3 cellular contexts compared by ENCODE assay signal in the genomic region with DNA sequence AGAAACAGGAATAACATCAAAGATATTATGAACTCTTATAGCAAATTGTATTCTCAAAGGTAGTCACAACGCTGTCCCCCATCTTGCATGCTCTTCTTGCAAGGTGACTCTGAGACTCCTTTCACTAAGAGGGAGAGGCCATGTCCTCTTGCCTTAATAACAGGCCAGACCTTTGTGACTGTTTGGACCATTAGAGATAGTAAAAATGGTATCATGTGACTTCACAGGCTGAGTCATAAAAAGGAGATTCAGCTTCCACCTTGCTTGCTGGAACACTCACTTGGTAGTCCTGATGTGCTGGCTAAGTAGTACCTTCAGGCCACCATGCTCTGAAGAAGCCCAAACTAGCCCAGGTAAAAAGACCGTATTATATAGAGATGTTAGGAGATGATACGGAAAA.
TF ChIP-seq lines count a peak whose summit lies in the region.

No MANE protein-coding gene starts in this region.

TF ChIP-seq in SK-N-SH, 30 proteins besides CTCF, POLR2A, EP300 and RAD21 (continued from another document):
- peak; percentile 26; the same call in 1 of the 2 replicates for TF ChIP-seq USF1 (IDR thresholded peaks at IDR 0.05; ENCODE audit: borderline replicate concordance, low read depth)
- no peak for TF ChIP-seq IRF3 (IDR thresholded peaks at IDR 0.05; ENCODE audit: low read depth, low read length)
- no peak for TF ChIP-seq MAX (IDR thresholded peaks at IDR 0.05; ENCODE audit: low read depth)

TF ChIP-seq in SK-N-SH treated with all-trans-retinoic acid at 6 μM for 48 hours, 23 proteins besides CTCF, POLR2A, EP300 and RAD21 (continued from another document):
- TF ChIP-seq CSRNP3 (CRISPR knock-in tag; IDR thresholded peaks at IDR 0.05) (no peak), OSR1 (CRISPR knock-in tag; IDR thresholded peaks at IDR 0.05) (no peak), TCF4 (CRISPR knock-in tag; IDR thresholded peaks at IDR 0.05; ENCODE audit: borderline replicate concordance) (no peak), ISL1 (CRISPR knock-in tag; IDR thresholded peaks at IDR 0.05) (no peak), ESRRG (CRISPR knock-in tag; IDR thresholded peaks at IDR 0.05) (no peak), ARNTL (CRISPR knock-in tag; IDR thresholded peaks at IDR 0.05; ENCODE audit: borderline replicate concordance, low read depth) (no peak), POU6F1 (CRISPR knock-in tag; IDR thresholded peaks at IDR 0.05; ENCODE audit: borderline replicate concordance, low read depth) (no peak), ZC3H10 (CRISPR knock-in tag; IDR thresholded peaks at IDR 0.05) (no peak), ZFP30 (CRISPR knock-in tag; IDR thresholded peaks at IDR 0.05) (no peak), RARB (CRISPR knock-in tag; IDR thresholded peaks at IDR 0.05) (no peak), GLIS3 (CRISPR knock-in tag; IDR thresholded peaks at IDR 0.05) (no peak), ZFP3 (CRISPR knock-in tag; IDR thresholded peaks at IDR 0.05) (no peak)
- TF ChIP-seq, protein P1, sequence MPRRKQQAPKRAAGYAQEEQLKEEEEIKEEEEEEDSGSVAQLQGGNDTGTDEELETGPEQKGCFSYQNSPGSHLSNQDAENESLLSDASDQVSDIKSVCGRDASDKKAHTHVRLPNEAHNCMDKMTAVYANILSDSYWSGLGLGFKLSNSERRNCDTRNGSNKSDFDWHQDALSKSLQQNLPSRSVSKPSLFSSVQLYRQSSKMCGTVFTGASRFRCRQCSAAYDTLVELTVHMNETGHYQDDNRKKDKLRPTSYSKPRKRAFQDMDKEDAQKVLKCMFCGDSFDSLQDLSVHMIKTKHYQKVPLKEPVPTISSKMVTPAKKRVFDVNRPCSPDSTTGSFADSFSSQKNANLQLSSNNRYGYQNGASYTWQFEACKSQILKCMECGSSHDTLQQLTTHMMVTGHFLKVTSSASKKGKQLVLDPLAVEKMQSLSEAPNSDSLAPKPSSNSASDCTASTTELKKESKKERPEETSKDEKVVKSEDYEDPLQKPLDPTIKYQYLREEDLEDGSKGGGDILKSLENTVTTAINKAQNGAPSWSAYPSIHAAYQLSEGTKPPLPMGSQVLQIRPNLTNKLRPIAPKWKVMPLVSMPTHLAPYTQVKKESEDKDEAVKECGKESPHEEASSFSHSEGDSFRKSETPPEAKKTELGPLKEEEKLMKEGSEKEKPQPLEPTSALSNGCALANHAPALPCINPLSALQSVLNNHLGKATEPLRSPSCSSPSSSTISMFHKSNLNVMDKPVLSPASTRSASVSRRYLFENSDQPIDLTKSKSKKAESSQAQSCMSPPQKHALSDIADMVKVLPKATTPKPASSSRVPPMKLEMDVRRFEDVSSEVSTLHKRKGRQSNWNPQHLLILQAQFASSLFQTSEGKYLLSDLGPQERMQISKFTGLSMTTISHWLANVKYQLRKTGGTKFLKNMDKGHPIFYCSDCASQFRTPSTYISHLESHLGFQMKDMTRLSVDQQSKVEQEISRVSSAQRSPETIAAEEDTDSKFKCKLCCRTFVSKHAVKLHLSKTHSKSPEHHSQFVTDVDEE (CRISPR knock-in tag; IDR thresholded peaks at IDR 0.05) = no peak

TF ChIP-seq in K562, 482 proteins besides CTCF, POLR2A, EP300 and RAD21:
- TF ChIP-seq ATF3 (IDR thresholded peaks at IDR 0.05) (0 out of 2 replicates have a peak, but pooled peaks have one; percentile 11), ATF3 (CRISPR knock-in tag; conservative IDR thresholded peaks at IDR 0.05) (no peak), RCOR1 (IDR thresholded peaks at IDR 0.05; ENCODE audit: borderline replicate concordance in 1 of 2, low read depth in 2 of 2, low read length in 2 of 2) (no peak), TFE3 (CRISPR knock-in tag; IDR thresholded peaks at IDR 0.05) (peak; percentile 66), JUND (IDR thresholded peaks at IDR 0.05; ENCODE audit: borderline replicate concordance, low read depth, low read length) (peak; percentile 29; the same call in 1 of the 2 replicates), JUND (tag; IDR thresholded peaks at IDR 0.05; ENCODE audit: borderline replicate concordance, low read depth, low read length) (no peak; the same call in 2 of the 3 replicates), ZNF431 (CRISPR knock-in tag; IDR thresholded peaks at IDR 0.05) (no peak), FOSL1 (tag; conservative IDR thresholded peaks at IDR 0.05) (0 out of 2 replicates have a peak, but pooled peaks have one; percentile 33)
